1 cellular context compared by ENCODE assay signal in genomic region chr11:128719556-128719824, GRCh38.
TF ChIP-seq lines count a peak whose summit lies in the region.

No MANE protein-coding gene starts in this region.

TF ChIP-seq in HepG2, 621 proteins besides CTCF, POLR2A, EP300 and RAD21 (continued from another document):
- no peak for TF ChIP-seq NFAT5 (CRISPR knock-in tag; IDR thresholded peaks at IDR 0.05)
- no peak for TF ChIP-seq ZNF431 (CRISPR knock-in tag; IDR thresholded peaks at IDR 0.05; ENCODE audit: borderline replicate concordance, low read depth)
- no peak for TF ChIP-seq ZNF547 (CRISPR knock-in tag; IDR thresholded peaks at IDR 0.05)
- TF ChIP-seq CBX5 (CRISPR knock-in tag; IDR thresholded peaks at IDR 0.05; ENCODE audit: borderline replicate concordance) = no peak
- no peak for TF ChIP-seq FIP1L1 (IDR thresholded peaks at IDR 0.05; ENCODE audit: borderline replicate concordance, insufficient read depth, low read depth, low read length)
- TF ChIP-seq ZNF749 (CRISPR knock-in tag; IDR thresholded peaks at IDR 0.05; ENCODE audit: borderline replicate concordance) = no peak
